9 cellular contexts compared by ENCODE assay signal in genomic region chr22:36325163-36326031, GRCh38.
DNase-seq lines count a peak whose midpoint lies in the region; ATAC-seq, FAIRE-seq and TF ChIP-seq lines count a peak whose summit lies in the region.
"Had no signal": no experiment of that assay in that cellular context is flagged by ENCODE, and none has a peak within 500 bp of the region (broad histone marks: within the 10 kb centered on the region; RNA-seq: fewer than 3 reads in every experiment).

No MANE protein-coding gene starts in this region.

- peak overlapping the region; percentile 83; the same call in 1 of the 2 replicates for H2BK12ac ChIP-seq in H1 (ENCODE audit: low read depth, low read length)

- no peak for FAIRE-seq in H1 (lab: Jason Lieb, UNC)
- FAIRE-seq: TTC549 had no signal

- H3K14ac ChIP-seq in H1 (ENCODE audit: insufficient read length): no peak overlapping the region

- peaks cover 5 to 27% of the 10 kb centered on the region in 2 experiments for H4K20me1 ChIP-seq in H1 (replicated peaks in 1 of 2; ENCODE audit: control insufficient read depth in 1 of 2, insufficient read depth in 2 of 2, low read length in 2 of 2)

- H3K9me3 ChIP-seq in MG63: no peaks in the 10 kb centered on the region
- H3K9me3 ChIP-seq in H1 (ENCODE audit: insufficient read depth in 2 of 2, low read depth in 1 of 2, low read length in 1 of 2): no peaks in the 10 kb centered on the region

- TF ChIP-seq CTCF in H1 (IDR thresholded peaks at IDR 0.05; ENCODE audit: control extremely low read depth in 1 of 3, insufficient read depth in 1 of 3, low read depth in 1 of 3, low read length in 3 of 3) (no peak), glutamatergic neuron (IDR thresholded peaks at IDR 0.05; ENCODE audit: partially characterized antibody, unreplicated experiment) (no peak)

- H3K27ac ChIP-seq in H1 (ENCODE audit: low read depth, low read length): no peak overlapping the region

- TF ChIP-seq RAD21 in H1 (IDR thresholded peaks at IDR 0.05 in 1 of 2, conservative IDR thresholded peaks at IDR 0.05 in 1 of 2; ENCODE audit: low read depth in 2 of 2, low read length in 2 of 2): no peak

- peak overlapping the region in 9 of 10 donors; percentile 32 to 99 (median 82) for H3K27ac Mint-ChIP-seq in naive thymus-derived CD8-positive, alpha-beta T cell
- no peak overlapping the region for H3K27ac Mint-ChIP-seq in glutamatergic neuron (ENCODE audit: unreplicated experiment)

- H3K18ac ChIP-seq in H1 (ENCODE audit: extremely low read depth, low read length): no peak overlapping the region

- H3K9me3 Mint-ChIP-seq in naive thymus-derived CD8-positive, alpha-beta T cell: no peaks in the 10 kb centered on the region
- peaks cover 7% of the 10 kb centered on the region for H3K9me3 Mint-ChIP-seq in glutamatergic neuron (ENCODE audit: unreplicated experiment)

- H3K36me3 ChIP-seq in MG63 (peaks cover 100% of the 10 kb centered on the region), H1 (ENCODE audit: control insufficient read depth in 2 of 4, insufficient read depth in 4 of 4, low read length in 3 of 4) (peaks cover 21 to 60% (median 52%) of the 10 kb centered on the region in 4 experiments)

- H3K36me3 Mint-ChIP-seq in naive thymus-derived CD8-positive, alpha-beta T cell: peaks cover 6 to 82% (median 19%) of the 10 kb centered on the region in 3 donors
- no peaks in the 10 kb centered on the region for H3K36me3 Mint-ChIP-seq in glutamatergic neuron (ENCODE audit: unreplicated experiment)

- H2AK5ac ChIP-seq in H1 (ENCODE audit: low read depth, low read length): no peak overlapping the region

- H3K4me1 ChIP-seq in H1 (replicated peaks in 1 of 4; ENCODE audit: control insufficient read depth in 3 of 4, insufficient read depth in 4 of 4, low read length in 3 of 4): peaks cover 9 to 21% (median 17%) of the 10 kb centered on the region in 4 experiments

- H3K4me2 ChIP-seq in H1 (ENCODE audit: insufficient read depth in 1 of 2, low read depth in 2 of 2, low read length in 2 of 2): no peak overlapping the region

- H3K79me2 ChIP-seq in H1 (ENCODE audit: control insufficient read depth in 1 of 2, insufficient read depth in 2 of 2, low read length in 2 of 2): peaks cover 0 to 40% of the 10 kb centered on the region in 2 experiments; a peak in 2 of 4 replicates

- H3K79me1 ChIP-seq in H1 (ENCODE audit: low read depth, low read length): peaks cover 15% of the 10 kb centered on the region

- POLR2A ChIA-PET in H1 (lab: Charles Lee; ENCODE audit: partially characterized antibody): interaction anchor here (0.8 to 2.0 kb wide), 11 partner anchors 9 to 171 kb away, joined by 3 to 7 read pairs (median 3); partner anchors contain the start of gene MYH9
- POLR2A ChIA-PET in naive thymus-derived CD8-positive, alpha-beta T cell (lab: Charles Lee): interaction anchor here (0.8 to 4.7 kb wide), 9 partner anchors 8 to 61 kb away, joined by 3 to 61 read pairs (median 4); partner anchors contain the start of gene MYH9

- no peaks in the 10 kb centered on the region for H3K27me3 ChIP-seq in MG63
- H3K27me3 ChIP-seq in H1 (replicated peaks in 1 of 4; ENCODE audit: control insufficient read depth in 3 of 4, extremely low read depth in 1 of 4, insufficient read depth in 3 of 4, low read length in 3 of 4): no peaks in the 10 kb centered on the region

- H3K4me1 Mint-ChIP-seq in naive thymus-derived CD8-positive, alpha-beta T cell: peaks cover 35 to 54% (median 46%) of the 10 kb centered on the region in 4 donors
- H3K4me1 Mint-ChIP-seq in glutamatergic neuron (ENCODE audit: low read depth, unreplicated experiment): peaks cover 26% of the 10 kb centered on the region

- no peak overlapping the region for H2BK20ac ChIP-seq in H1 (ENCODE audit: low read length)

- no peak for ATAC-seq in naive thymus-derived CD8-positive, alpha-beta T cell
- ATAC-seq in HG03196 (IDR thresholded peaks at IDR 0.05; ENCODE audit: unreplicated experiment): no peak

- CTCF ChIA-PET in H1 (lab: Charles Lee; ENCODE audit: partially characterized antibody): interaction anchor here (0.6 to 6.7 kb wide), 22 partner anchors 9 to 263 kb away, joined by 3 to 37 read pairs (median 4); no protein-coding TSS in a partner anchor

- no peak overlapping the region for H2BK120ac ChIP-seq in H1 (replicated peaks; ENCODE audit: low read depth, low read length)

- H3K27me3 Mint-ChIP-seq in naive thymus-derived CD8-positive, alpha-beta T cell: no peaks in the 10 kb centered on the region
- peaks cover 7% of the 10 kb centered on the region for H3K27me3 Mint-ChIP-seq in glutamatergic neuron (ENCODE audit: unreplicated experiment)

- H4K8ac ChIP-seq in H1 (ENCODE audit: extremely low read depth, insufficient read depth, low read length): no peak overlapping the region; the same call in 1 of the 2 replicates

- no peak overlapping the region for H3K4me3 Mint-ChIP-seq in naive thymus-derived CD8-positive, alpha-beta T cell
- no peak overlapping the region for H3K4me3 Mint-ChIP-seq in glutamatergic neuron (ENCODE audit: unreplicated experiment)

- H3K9ac ChIP-seq in H1 (replicated peaks in 1 of 4; ENCODE audit: extremely low read depth in 1 of 4, low read depth in 3 of 4, low read length in 3 of 4): no peak overlapping the region

- DNase-seq in A172 (ENCODE audit: low spot score) (peak; percentile 92), MG63 (peak; percentile 41), H1 (ENCODE audit: low read depth in 1 of 2, low spot score in 2 of 2) (no peak), NCI-H1417 treated with DMSO at 0.1 percent for 48 hours (lab: John Stamatoyannopoulos, UW) (no peak), glutamatergic neuron (no peak), D341Med (ENCODE audit: low spot score) (no peak)
- no peak for DNase-seq in naive thymus-derived CD8-positive, alpha-beta T cell

- no peak overlapping the region for H3K56ac ChIP-seq in H1 (replicated peaks; ENCODE audit: insufficient read length, low read depth, low read length)

- H3K4ac ChIP-seq in H1 (replicated peaks; ENCODE audit: insufficient read length, low read depth, low read length): no peak overlapping the region

- no peaks in the 10 kb centered on the region for H3K23me2 ChIP-seq in H1 (ENCODE audit: low read depth, low read length)

- TF ChIP-seq EP300 in H1 (IDR thresholded peaks at IDR 0.05; ENCODE audit: borderline replicate concordance in 1 of 2, low read depth in 2 of 2, low read length in 2 of 2): no peak

- no peak overlapping the region for H2BK15ac ChIP-seq in H1 (ENCODE audit: low read length)

- 93% methylated on average over 27 of the region's 27 CpGs; no CpG with 5 or more reads in 1 of the 2 experiments for WGBS in H1 (ENCODE audit: extremely low coverage in 1 of 2, insufficient coverage in 1 of 2, insufficient read length in 1 of 2, insufficient replicate concordance in 2 of 2, low coverage in 1 of 2, low lambda C conversion rate in 2 of 2, missing lambda C conversion rate in 1 of 2), 2 experiments

- no peak overlapping the region for H3K23ac ChIP-seq in H1 (ENCODE audit: insufficient read length)

- no peak for TF ChIP-seq POLR2A in H1 (IDR thresholded peaks at IDR 0.05; ENCODE audit: control extremely low read depth in 1 of 2, low read depth in 2 of 2, low read length in 2 of 2)

- no peak overlapping the region for H2AFZ ChIP-seq in H1 (ENCODE audit: low read length)

- H3K4me3 ChIP-seq in MG63 (no peak overlapping the region), H1 (ENCODE audit: extremely low read depth in 1 of 4, insufficient read depth in 2 of 4, low read depth in 3 of 4, low read length in 4 of 4) (no peak overlapping the region)

- H2BK5ac ChIP-seq in H1 (ENCODE audit: low read depth, low read length): peak overlapping the region; percentile 55; the same call in 1 of the 2 replicates

- no peak overlapping the region for H4K91ac ChIP-seq in H1 (replicated peaks; ENCODE audit: insufficient read length, low read length)

- no peak overlapping the region for H4K5ac ChIP-seq in H1 (ENCODE audit: insufficient read length, low read depth, low read length)

TF ChIP-seq in H1, 55 proteins besides CTCF, POLR2A, EP300 and RAD21 (continues in another document):
- no peak for TF ChIP-seq SP2 (IDR thresholded peaks at IDR 0.05; ENCODE audit: low read length)
- TF ChIP-seq BRCA1 (IDR thresholded peaks at IDR 0.05; ENCODE audit: low read depth, low read length): no peak
- TF ChIP-seq TCF12 (IDR thresholded peaks at IDR 0.05; ENCODE audit: low read depth, low read length): no peak
- no peak for TF ChIP-seq YY1 (IDR thresholded peaks at IDR 0.05; ENCODE audit: low read depth, low read length)
- TF ChIP-seq CHD1 (IDR thresholded peaks at IDR 0.05; ENCODE audit: low read depth, low read length): no peak

Comparison
In these comparisons a context has a peak if more than half of its experiments do, and no peak if none do; other contexts are left out.
1. DNase-seq: peak in A172 (single experiment) and MG63 (single experiment); none in H1 (0 of 2), naive thymus-derived CD8-positive, alpha-beta T cell (0 of 10), NCI-H1417 treated with DMSO at 0.1 percent for 48 hours (single experiment), glutamatergic neuron (single experiment) and D341Med (single experiment).